Comparison of ENCODE assay signal across 8 cellular contexts in the genomic region with DNA sequence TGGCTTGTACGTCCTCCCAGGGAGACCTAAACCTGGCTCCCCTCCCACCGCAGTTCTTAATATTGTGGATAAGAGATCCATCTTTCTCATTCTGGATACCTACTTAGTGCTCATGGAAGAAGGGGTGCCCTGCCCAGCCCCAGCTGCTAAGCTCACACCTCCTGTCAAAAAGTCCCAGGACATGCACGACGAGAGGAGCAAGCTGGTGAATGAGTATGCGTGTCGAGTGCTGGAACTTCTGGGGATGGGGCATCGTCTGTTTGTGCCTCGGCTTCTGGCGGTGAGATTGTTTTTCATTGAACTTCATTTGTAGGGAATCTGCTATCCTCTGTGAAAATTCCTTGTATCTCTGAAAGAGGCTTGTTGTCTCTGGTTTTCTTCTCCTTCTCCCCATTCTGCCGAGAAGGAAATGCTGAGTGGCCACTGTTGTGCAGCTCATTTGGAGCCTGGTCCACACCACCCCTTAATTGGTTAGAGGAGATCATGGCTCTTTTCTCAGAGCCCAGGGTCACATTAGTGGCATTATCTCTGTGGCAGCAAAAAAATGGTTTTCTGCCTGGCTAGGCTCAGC.
A peak's percentile ranks its signal among the peaks of the same experiment; 100 is the strongest.
DNase-seq lines count a peak whose midpoint lies in the region; ATAC-seq, FAIRE-seq and TF ChIP-seq lines count a peak whose summit lies in the region.

No MANE protein-coding gene starts in this region.

- intact Hi-C loops in dorsolateral prefrontal cortex (cut with DNase I), result loop anchor here in 1 of 2 donors (2.0 to 5.0 kb wide), 2 partner anchors 77 to 198 kb away; partner anchors contain the start of gene CACYBP

- peak; percentile 27 for FAIRE-seq in GM12892 (lab: Jason Lieb, UNC)

- no CpG with 5 or more reads among the region's 10 CpGs for WGBS in mesendoderm (ENCODE audit: extremely low coverage, insufficient coverage, low lambda C conversion rate)
- 8% methylated on average over 10 of the region's 10 CpGs for WGBS in urinary bladder

- ATAC-seq in GM19463 (IDR thresholded peaks at IDR 0.05; ENCODE audit: unreplicated experiment) (no peak), GM19035 (IDR thresholded peaks at IDR 0.05; ENCODE audit: unreplicated experiment) (no peak)

- H3K18ac ChIP-seq in mesendoderm (ENCODE audit: low read length), result no peak overlapping the region

- DNase-seq in GM12892 (ENCODE audit: insufficient read length) (no peak), NT2/D1 (ENCODE audit: low read depth, low spot score) (no peak), dorsolateral prefrontal cortex (peak in 3 of 10 donors; percentile 42 to 53 (median 50)), mesendoderm (peak; percentile 16), SIG-M5 treated with dmso at 0.1 percent for 504 hours (lab: John Stamatoyannopoulos, UW; ENCODE audit: unreplicated experiment) (no peak)

- no peak overlapping the region for H2BK5ac ChIP-seq in mesendoderm (ENCODE audit: low read length)

- H2BK120ac ChIP-seq in mesendoderm (ENCODE audit: low read depth, low read length), result no peak overlapping the region

- no peaks in the 10 kb centered on the region for H3K79me2 ChIP-seq in mesendoderm (ENCODE audit: control insufficient read depth, insufficient read depth, low read length)

- no peaks in the 10 kb centered on the region for H3K79me1 ChIP-seq in mesendoderm (ENCODE audit: low read length)

- H3K9ac ChIP-seq in NT2/D1 (ENCODE audit: insufficient read length, low read depth) (peak overlapping the region; percentile 59), mesendoderm (ENCODE audit: low read length) (peak overlapping the region; percentile 40)

- H2AK5ac ChIP-seq in mesendoderm (ENCODE audit: low read length), result no peak overlapping the region

- H3K23ac ChIP-seq in mesendoderm (ENCODE audit: low read length), result no peak overlapping the region

- H3K4me3 ChIP-seq in NT2/D1 (ENCODE audit: insufficient read length, low read depth), result peak overlapping the region; percentile 27
- H3K4me3 ChIP-seq in dorsolateral prefrontal cortex, result peak overlapping the region; percentile 39 to 92 (median 71)
- no peak overlapping the region for H3K4me3 ChIP-seq in mesendoderm (ENCODE audit: low read length)
- H3K4me3 ChIP-seq in urinary bladder (ENCODE audit: low read depth, low read length), result peak overlapping the region; percentile 45

- H3K4me2 ChIP-seq in mesendoderm (ENCODE audit: low read length), result peak overlapping the region; percentile 50

- no peak for TF ChIP-seq POLR2A in GM12892 (IDR thresholded peaks at IDR 0.05; ENCODE audit: low read depth, low read length)

- no peaks in the 10 kb centered on the region for H3K27me3 ChIP-seq in NT2/D1 (ENCODE audit: insufficient read depth, insufficient read length)
- H3K27me3 ChIP-seq in dorsolateral prefrontal cortex, result no peaks in the 10 kb centered on the region
- H3K27me3 ChIP-seq in mesendoderm (ENCODE audit: insufficient read depth, low read length, poor library complexity), result no peaks in the 10 kb centered on the region

- no peak for TF ChIP-seq CTCF in dorsolateral prefrontal cortex (IDR thresholded peaks at IDR 0.05 in 54 of 56, conservative IDR thresholded peaks at IDR 0.05 in 2 of 56; ENCODE audit: low read depth in 1 of 56, partially characterized antibody in 56 of 56)

- H4K8ac ChIP-seq in mesendoderm (ENCODE audit: low read depth, low read length), result no peak overlapping the region

- no peak overlapping the region for H4K5ac ChIP-seq in mesendoderm (ENCODE audit: low read length)

- peak overlapping the region; percentile 64 for H3K56ac ChIP-seq in mesendoderm (ENCODE audit: low read length)

- H3K4me1 ChIP-seq in NT2/D1 (ENCODE audit: insufficient read depth, insufficient read length), result no peaks in the 10 kb centered on the region
- no peaks in the 10 kb centered on the region for H3K4me1 ChIP-seq in mesendoderm (ENCODE audit: control insufficient read depth, low read depth, low read length)
- no peaks in the 10 kb centered on the region for H3K4me1 ChIP-seq in urinary bladder (ENCODE audit: insufficient read depth)

- no peaks in the 10 kb centered on the region for H3K36me3 ChIP-seq in NT2/D1 (ENCODE audit: insufficient read depth, insufficient read length, low read length)
- H3K36me3 ChIP-seq in mesendoderm (ENCODE audit: control insufficient read depth, insufficient read depth, low read length), result no peaks in the 10 kb centered on the region
- H3K36me3 ChIP-seq in urinary bladder (ENCODE audit: insufficient read depth), result no peaks in the 10 kb centered on the region

- no peaks in the 10 kb centered on the region for H3K9me3 ChIP-seq in NT2/D1 (ENCODE audit: insufficient read depth, low read length)

- H3K27ac ChIP-seq in dorsolateral prefrontal cortex (peak overlapping the region; percentile 41 to 97 (median 89)), mesendoderm (ENCODE audit: low read depth, low read length) (no peak overlapping the region), urinary bladder (ENCODE audit: low read depth) (no peak overlapping the region)

- no peak overlapping the region for H3K4ac ChIP-seq in mesendoderm (ENCODE audit: low read depth, low read length)

- no peak overlapping the region for H2BK15ac ChIP-seq in mesendoderm (replicated peaks; ENCODE audit: low read depth)

Comparison
In these comparisons a context has a peak if more than half of its experiments do, and no peak if none do; other contexts are left out.
1. H3K27ac ChIP-seq: peak in dorsolateral prefrontal cortex (59 of 59); none in mesendoderm (single experiment) and urinary bladder (single experiment).